In the genomic region with DNA sequence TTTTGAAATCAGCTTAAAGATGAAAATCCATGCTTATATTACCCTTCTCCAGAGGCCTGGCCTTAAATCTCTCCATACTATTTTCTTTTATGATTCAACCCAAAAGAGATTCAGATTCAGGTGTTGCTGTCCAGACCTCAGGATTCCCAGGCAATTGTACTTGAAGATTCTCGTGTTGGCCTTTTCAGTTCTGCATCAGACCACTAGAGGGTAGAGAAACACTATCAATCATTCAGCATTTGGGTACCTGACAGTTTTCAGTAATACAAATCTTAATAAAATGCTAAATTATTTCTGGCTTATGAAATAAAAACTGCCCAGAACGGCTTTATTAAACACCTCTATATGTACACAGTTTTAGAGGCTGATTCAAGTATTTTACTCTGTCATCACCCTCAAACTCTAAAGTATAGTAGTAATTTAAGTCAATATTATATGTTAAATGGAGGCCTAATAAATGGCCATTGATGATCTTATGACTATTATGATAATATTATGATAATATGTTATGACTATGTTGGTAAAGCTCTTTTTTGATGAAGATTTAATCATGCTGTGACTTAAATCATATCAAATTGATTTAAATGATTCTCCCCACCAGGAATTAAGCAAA, we compare ENCODE assay signal across 8 cellular contexts.
DNase-seq lines count a peak whose midpoint lies in the region; ATAC-seq, FAIRE-seq and TF ChIP-seq lines count a peak whose summit lies in the region.

No MANE protein-coding gene starts in this region.

- peak; percentile 86 for ATAC-seq in GM21825 (IDR thresholded peaks at IDR 0.05; ENCODE audit: unreplicated experiment)

- no peak overlapping the region for H3K9ac ChIP-seq in Loucy (ENCODE audit: low read depth, low read length, poor library complexity, severe bottlenecking)
- no peak overlapping the region for H3K9ac ChIP-seq in endothelial cell of umbilical vein (replicated peaks; ENCODE audit: extremely low read depth, insufficient read depth, low read length)

- dilution Hi-C loops in endothelial cell of umbilical vein (cut with MboI; ENCODE audit: extremely low pct_ligation_motif_present, low sequenced_read_pairs), result no loop called here

- DNase-seq in activated gamma-delta T cell treated with Interleukin-2 at 50 U/mL for 16 hours, result peak; percentile 4
- DNase-seq in activated gamma-delta T cell (lab: John Stamatoyannopoulos, UW), result no peak
- DNase-seq in RWPE1 (ENCODE audit: low spot score), result peak; percentile 64
- peak; percentile 88 for DNase-seq in endothelial cell of umbilical vein (ENCODE audit: low read depth, low spot score)
- peak; percentile 63 for DNase-seq in middle frontal gyrus (ENCODE audit: extremely low spot score, low spot score)
- no peak for DNase-seq in NCI-H187 treated with DMSO at 0.1 percent for 48 hours (lab: John Stamatoyannopoulos, UW)

- CTCF ChIA-PET in RWPE1 (lab: Yijun Ruan, JAX), result interaction anchor here (1.2 to 1.5 kb wide), 2 partner anchors 25 to 300 kb away, joined by 5 to 7 read pairs; no protein-coding TSS in a partner anchor
- CTCF ChIA-PET in endothelial cell of umbilical vein (lab: Charles Lee), result interaction anchor here (0.6 to 2.8 kb wide), 5 partner anchors 32 to 473 kb away, joined by 3 to 23 read pairs (median 9); a partner anchor contains a TSS

- H4K20me1 ChIP-seq in Loucy (ENCODE audit: insufficient read depth, low read length, poor library complexity, severe bottlenecking) (no peaks in the 10 kb centered on the region), endothelial cell of umbilical vein (replicated peaks; ENCODE audit: control insufficient read depth, extremely low read depth, insufficient read depth, low read length) (no peaks in the 10 kb centered on the region)

- FAIRE-seq in endothelial cell of umbilical vein (lab: Jason Lieb, UNC), result peak; percentile 93

- TF ChIP-seq POLR2A in endothelial cell of umbilical vein (IDR thresholded peaks at IDR 0.05; ENCODE audit: low read depth, low read length), result no peak

- no peaks in the 10 kb centered on the region for H3K9me2 ChIP-seq in Loucy (replicated peaks; ENCODE audit: low read depth, low read length)

- H3K4me2 ChIP-seq in Loucy (ENCODE audit: low read depth, low read length, poor library complexity, severe bottlenecking), result no peak overlapping the region
- no peak overlapping the region for H3K4me2 ChIP-seq in endothelial cell of umbilical vein (ENCODE audit: insufficient read depth, low read length)

- TF ChIP-seq CTCF in Loucy (conservative IDR thresholded peaks at IDR 0.05; ENCODE audit: low read length) (peak; percentile 98), RWPE1 (conservative IDR thresholded peaks at IDR 0.05; ENCODE audit: low read depth) (peak; percentile 89), endothelial cell of umbilical vein (IDR thresholded peaks at IDR 0.05; ENCODE audit: extremely low read depth in 1 of 2, insufficient read depth in 1 of 2, low read depth in 1 of 2, low read length in 2 of 2) (peak; percentile 62)

- no peaks in the 10 kb centered on the region for H3K36me3 ChIP-seq in Loucy (ENCODE audit: insufficient read depth, low read length)
- H3K36me3 ChIP-seq in endothelial cell of umbilical vein (ENCODE audit: control insufficient read depth in 2 of 2, extremely low read depth in 1 of 2, insufficient read depth in 2 of 2, low read length in 2 of 2), result no peaks in the 10 kb centered on the region

- H3K27ac ChIP-seq in RWPE1, result no peak overlapping the region
- no peak overlapping the region for H3K27ac ChIP-seq in endothelial cell of umbilical vein (ENCODE audit: insufficient read depth, low read depth, low read length)

- H3K9me1 ChIP-seq in endothelial cell of umbilical vein (replicated peaks; ENCODE audit: control insufficient read depth, extremely low read depth, insufficient read depth, low read length), result no peaks in the 10 kb centered on the region

- H3K4me1 ChIP-seq in Loucy (ENCODE audit: insufficient read depth, low read length, poor library complexity, severe bottlenecking), result no peaks in the 10 kb centered on the region
- H3K4me1 ChIP-seq in endothelial cell of umbilical vein (ENCODE audit: control insufficient read depth, extremely low read depth, insufficient read depth, low read length), result no peaks in the 10 kb centered on the region

- POLR2A ChIA-PET in RWPE1 (lab: Yijun Ruan, JAX; ENCODE audit: low non-redundant PET), result no interaction called here
- POLR2A ChIA-PET in endothelial cell of umbilical vein (lab: Charles Lee), result no interaction called here

- H3K79me2 ChIP-seq in Loucy (ENCODE audit: insufficient read depth, low read length), result no peaks in the 10 kb centered on the region
- no peaks in the 10 kb centered on the region for H3K79me2 ChIP-seq in endothelial cell of umbilical vein (ENCODE audit: control insufficient read depth, insufficient read depth, low read length)

- no peak overlapping the region for H2AFZ ChIP-seq in Loucy (ENCODE audit: low read length)
- H2AFZ ChIP-seq in endothelial cell of umbilical vein (ENCODE audit: low read depth, low read length), result no peak overlapping the region

- no peaks in the 10 kb centered on the region for H3F3A ChIP-seq in Loucy (ENCODE audit: low read depth)

- no peaks in the 10 kb centered on the region for H3K9me3 ChIP-seq in Loucy (ENCODE audit: insufficient read depth, low read depth, low read length)
- H3K9me3 ChIP-seq in endothelial cell of umbilical vein (replicated peaks; ENCODE audit: control insufficient read depth, insufficient read depth, low read length), result no peaks in the 10 kb centered on the region

- H3K27me3 ChIP-seq in Loucy (ENCODE audit: insufficient read depth, low read length, poor library complexity, severe bottlenecking) (no peaks in the 10 kb centered on the region), endothelial cell of umbilical vein (ENCODE audit: control insufficient read depth in 2 of 2, insufficient read depth in 2 of 2, low read length in 2 of 2) (no peaks in the 10 kb centered on the region)

- intact Hi-C loops in endothelial cell of umbilical vein (cut with micrococcal nuclease), result loop anchor here (1.0 to 10.0 kb wide), 7 partner anchors 32 to 473 kb away; a partner anchor contains a TSS

- H3K4me3 ChIP-seq in Loucy (ENCODE audit: low read length, poor library complexity, severe bottlenecking), result no peak overlapping the region
- no peak overlapping the region for H3K4me3 ChIP-seq in endothelial cell of umbilical vein (replicated peaks in 1 of 3; ENCODE audit: insufficient read depth in 1 of 3, low read depth in 1 of 3, low read length in 3 of 3)

- BruUV-seq in endothelial cell of umbilical vein (replicated peaks; lab: Mats Ljungman, UMichigan), result no TSS peak

TF ChIP-seq in endothelial cell of umbilical vein, 7 proteins besides CTCF, POLR2A, EP300 and RAD21:
- TF ChIP-seq MYC (IDR thresholded peaks at IDR 0.05; ENCODE audit: low read depth, low read length), result no peak
- TF ChIP-seq EZH2 (IDR thresholded peaks at IDR 0.05; ENCODE audit: borderline replicate concordance, low read depth, low read length, severe bottlenecking), result no peak
- no peak for TF ChIP-seq POLR2AphosphoS5 (IDR thresholded peaks at IDR 0.05; ENCODE audit: insufficient read depth, low read depth, low read length)
- TF ChIP-seq JUN (IDR thresholded peaks at IDR 0.05; ENCODE audit: borderline replicate concordance, insufficient read depth, insufficient read length, low read depth), result no peak
- no peak for TF ChIP-seq GATA2 (IDR thresholded peaks at IDR 0.05; ENCODE audit: insufficient read depth, insufficient read length, low read depth, low read length)

Comparison
In these comparisons a context has a peak if more than half of its experiments do, and no peak if none do; other contexts are left out.
1. DNase-seq: peak in activated gamma-delta T cell treated with Interleukin-2 at 50 U/mL for 16 hours (single experiment), RWPE1 (single experiment), endothelial cell of umbilical vein (single experiment) and middle frontal gyrus (single experiment); none in activated gamma-delta T cell (single experiment) and NCI-H187 treated with DMSO at 0.1 percent for 48 hours (single experiment).
2. Peak in every context shown above with its lines, with median percentiles within 50 percentile points of each other: CTCF ChIP-seq.